Comparison of ENCODE assay signal across 8 cellular contexts in genomic region chr3:67357610-67358458, GRCh38.
DNase-seq lines count a peak whose midpoint lies in the region; ATAC-seq and TF ChIP-seq lines count a peak whose summit lies in the region.

No MANE protein-coding gene starts in this region.

- no peak overlapping the region for H2AK9ac ChIP-seq in IMR-90 (replicated peaks; ENCODE audit: low read depth, low read length, poor library complexity)

- WGBS in IMR-90 (ENCODE audit: extremely low coverage in 2 of 2, insufficient read length in 1 of 2), 2 experiments, result 45% methylated on average over 4 of the region's 5 CpGs; no CpG with 5 or more reads in 1 of the 2 experiments
- 24 to 31% methylated on average over 5 of the region's 5 CpGs for WGBS in lung, 2 donors

- no peaks in the 10 kb centered on the region for H3K36me3 Mint-ChIP-seq in Calu3 (ENCODE audit: insufficient read depth, unreplicated experiment)
- H3K36me3 Mint-ChIP-seq in activated T-helper 1 cell treated with anti-CD3 and anti-CD28 coated beads, Interleukin-12 subunit alpha, Interleukin-12 subunit beta, Interleukin-2, Interleukin-4 antibody, amounts not matched to agents 30 ng/mL and 10 ng/mL and 1 ng/mL, durations not matched to agents 14 hours and 24 hours and 36 hours (ENCODE audit: low read depth), result no peaks in the 10 kb centered on the region

- TF ChIP-seq CTCF in Calu3 (IDR thresholded peaks at IDR 0.05; ENCODE audit: unreplicated experiment) (peak; percentile 47), IMR-90 (conservative IDR thresholded peaks at IDR 0.05; ENCODE audit: low read depth, low read length) (peak; percentile 39), VCaP (conservative IDR thresholded peaks at IDR 0.05) (peak; percentile 83), lung (IDR thresholded peaks at IDR 0.05; ENCODE audit: control extremely low read depth, extremely low read depth) (peak; percentile 13)

- H3K9me3 Mint-ChIP-seq in Calu3 (ENCODE audit: low read depth, unreplicated experiment), result no peaks in the 10 kb centered on the region
- H3K9me3 Mint-ChIP-seq in activated T-helper 1 cell treated with anti-CD3 and anti-CD28 coated beads, Interleukin-12 subunit alpha, Interleukin-12 subunit beta, Interleukin-2, Interleukin-4 antibody, amounts not matched to agents 30 ng/mL and 10 ng/mL and 1 ng/mL, durations not matched to agents 14 hours and 24 hours and 36 hours, result no peaks in the 10 kb centered on the region

- H2BK5ac ChIP-seq in IMR-90 (ENCODE audit: low read depth, low read length, poor library complexity, severe bottlenecking), result no peak overlapping the region

- in situ Hi-C loops in IMR-90 (cut with MboI; ENCODE audit: low sequenced_read_pairs), result loop anchor here (25.0 kb wide), 3 partner anchors 246 to 1529 kb away; no protein-coding TSS in a partner anchor

- H3K4me1 Mint-ChIP-seq in Calu3 (ENCODE audit: low read depth, unreplicated experiment), result peaks cover 33% of the 10 kb centered on the region
- peaks cover 20% of the 10 kb centered on the region for H3K4me1 Mint-ChIP-seq in activated T-helper 1 cell treated with anti-CD3 and anti-CD28 coated beads, Interleukin-12 subunit alpha, Interleukin-12 subunit beta, Interleukin-2, Interleukin-4 antibody, amounts not matched to agents 30 ng/mL and 10 ng/mL and 1 ng/mL, durations not matched to agents 14 hours and 24 hours and 36 hours (ENCODE audit: low read depth)

- no peaks in the 10 kb centered on the region for H3K79me1 ChIP-seq in IMR-90 (ENCODE audit: low read depth in 1 of 2, low read length in 2 of 2)

- H2BK15ac ChIP-seq in IMR-90 (ENCODE audit: low read depth, low read length), result no peak overlapping the region

- CTCF ChIA-PET in Calu3 (lab: Charles Lee) (interaction anchor here (0.5 to 1.7 kb wide), 2 partner anchors 27 to 244 kb away, joined by 3 to 15 read pairs; no protein-coding TSS in a partner anchor), IMR-90 (lab: Yijun Ruan, JAX) (interaction anchor here (0.5 to 1.2 kb wide), 4 partner anchors 37 to 420 kb away, joined by 3 to 5 read pairs (median 4); no protein-coding TSS in a partner anchor)

- no peak overlapping the region for H2BK20ac ChIP-seq in IMR-90 (ENCODE audit: low read depth, low read length)

- BruUV-seq in Calu3 (replicated peaks; lab: Mats Ljungman, UMichigan) (no TSS peak), IMR-90 (replicated peaks; lab: Mats Ljungman, UMichigan) (no TSS peak)

- no peaks in the 10 kb centered on the region for H3K27me3 Mint-ChIP-seq in Calu3 (ENCODE audit: unreplicated experiment)
- no peaks in the 10 kb centered on the region for H3K27me3 Mint-ChIP-seq in activated T-helper 1 cell treated with anti-CD3 and anti-CD28 coated beads, Interleukin-12 subunit alpha, Interleukin-12 subunit beta, Interleukin-2, Interleukin-4 antibody, amounts not matched to agents 30 ng/mL and 10 ng/mL and 1 ng/mL, durations not matched to agents 14 hours and 24 hours and 36 hours (ENCODE audit: insufficient read depth)

- intact Hi-C loops in Calu3 (cut with micrococcal nuclease; ENCODE audit: unreplicated experiment) (loop anchor here (5.0 kb wide), 1 partner anchor 246 kb away; no protein-coding TSS in a partner anchor), IMR-90 (cut with micrococcal nuclease) (loop anchor here (10.0 kb wide), 1 partner anchor 1617 kb away; no protein-coding TSS in a partner anchor), left ventricle myocardium superior (cut with micrococcal nuclease) (no loop called here)
- intact Hi-C loops in activated T-helper 1 cell treated with anti-CD3 and anti-CD28 coated beads, Interleukin-12 subunit alpha, Interleukin-12 subunit beta, Interleukin-2, Interleukin-4 antibody, amounts not matched to agents 30 ng/mL and 10 ng/mL and 1 ng/mL, durations not matched to agents 14 hours and 24 hours and 36 hours (cut with micrococcal nuclease), result loop anchor here (2.0 to 10.0 kb wide), 2 partner anchors 243 to 697 kb away; no protein-coding TSS in a partner anchor

- H2AFZ ChIP-seq in IMR-90 (replicated peaks; ENCODE audit: low read length, poor library complexity), result no peak overlapping the region

- H3K14ac ChIP-seq in IMR-90 (replicated peaks; ENCODE audit: low read depth, low read length), result no peak overlapping the region

- POLR2A ChIA-PET in IMR-90 (lab: Charles Lee; ENCODE audit: unreplicated experiment), result no interaction called here

- no peak overlapping the region for H3K18ac ChIP-seq in IMR-90 (ENCODE audit: low read depth, low read length)

- no peak overlapping the region for H3K9ac ChIP-seq in IMR-90 (ENCODE audit: low read depth, low read length)

- DNase-seq in Calu3, result peak; percentile 40
- peak; percentile 35 for DNase-seq in IMR-90
- no peak for DNase-seq in lung (ENCODE audit: low spot score)
- no peak for DNase-seq in T-helper 9 cell
- DNase-seq in left ventricle myocardium superior, result no peak
- no peak for DNase-seq in activated T-helper 1 cell treated with anti-CD3 and anti-CD28 coated beads, Interleukin-12 subunit alpha, Interleukin-12 subunit beta, Interleukin-2, Interleukin-4 antibody, amounts not matched to agents 30 ng/mL and 10 ng/mL and 1 ng/mL, durations not matched to agents 14 hours and 24 hours and 36 hours (ENCODE audit: low spot score)

- no peak for TF ChIP-seq POLR2A in IMR-90 (IDR thresholded peaks at IDR 0.05; ENCODE audit: low read depth, low read length)

- TF ChIP-seq RAD21 in IMR-90 (IDR thresholded peaks at IDR 0.05; ENCODE audit: low read length), result peak; percentile 30; the same call in 1 of the 2 replicates

- no peak overlapping the region for H4K5ac ChIP-seq in IMR-90 (ENCODE audit: low read depth, low read length)

- H3K23ac ChIP-seq in IMR-90 (ENCODE audit: low read depth, low read length), result no peak overlapping the region

- H3K4ac ChIP-seq in IMR-90 (ENCODE audit: low read depth, low read length), result no peak overlapping the region

- no peaks in the 10 kb centered on the region for H4K20me1 ChIP-seq in IMR-90 (ENCODE audit: insufficient read depth, low read length)

- H3K27me3 ChIP-seq in IMR-90 (ENCODE audit: control insufficient read depth, insufficient read depth, low read length) (no peaks in the 10 kb centered on the region), lung (ENCODE audit: control insufficient read depth, insufficient read depth) (no peaks in the 10 kb centered on the region)

- H3K56ac ChIP-seq in IMR-90 (ENCODE audit: extremely low read depth, insufficient read depth, low read length), result no peak overlapping the region

- H3K9me3 ChIP-seq in IMR-90 (ENCODE audit: control insufficient read depth, insufficient read depth, low read length) (no peaks in the 10 kb centered on the region), lung (ENCODE audit: control insufficient read depth in 2 of 2, insufficient read depth in 1 of 2, low read length in 1 of 2) (peaks cover 0 to 2% of the 10 kb centered on the region in 2 donors)

- H2AK5ac ChIP-seq in IMR-90 (ENCODE audit: low read depth, low read length), result no peak overlapping the region

- no peak overlapping the region for H2BK120ac ChIP-seq in IMR-90 (ENCODE audit: low read depth, low read length)

- no peak overlapping the region for H4K8ac ChIP-seq in IMR-90 (ENCODE audit: low read depth in 2 of 2, low read length in 2 of 2)

- H3K4me1 ChIP-seq in IMR-90 (ENCODE audit: control insufficient read depth, insufficient read depth, low read length) (no peaks in the 10 kb centered on the region), lung (ENCODE audit: control insufficient read depth in 2 of 2, insufficient read depth in 2 of 2, low read length in 2 of 2) (no peaks in the 10 kb centered on the region)

- H3K9me1 ChIP-seq in IMR-90 (ENCODE audit: insufficient read depth, low read length), result no peaks in the 10 kb centered on the region

- H4K91ac ChIP-seq in IMR-90 (ENCODE audit: insufficient read depth, low read depth, low read length), result no peak overlapping the region

- no peak overlapping the region for H3K4me3 Mint-ChIP-seq in Calu3 (ENCODE audit: low read depth, unreplicated experiment)
- no peak overlapping the region for H3K4me3 Mint-ChIP-seq in activated T-helper 1 cell treated with anti-CD3 and anti-CD28 coated beads, Interleukin-12 subunit alpha, Interleukin-12 subunit beta, Interleukin-2, Interleukin-4 antibody, amounts not matched to agents 30 ng/mL and 10 ng/mL and 1 ng/mL, durations not matched to agents 14 hours and 24 hours and 36 hours

- dilution Hi-C loops in IMR-90 (cut with HindIII; ENCODE audit: low sequenced_read_pairs, unreplicated experiment), result no loop called here

- H3K27ac Mint-ChIP-seq in Calu3 (ENCODE audit: unreplicated experiment), result no peak overlapping the region
- H3K27ac Mint-ChIP-seq in activated T-helper 1 cell treated with anti-CD3 and anti-CD28 coated beads, Interleukin-12 subunit alpha, Interleukin-12 subunit beta, Interleukin-2, Interleukin-4 antibody, amounts not matched to agents 30 ng/mL and 10 ng/mL and 1 ng/mL, durations not matched to agents 14 hours and 24 hours and 36 hours, result no peak overlapping the region

- peak; percentile 72 for ATAC-seq in GM19452 (IDR thresholded peaks at IDR 0.05; ENCODE audit: unreplicated experiment)
- peak; percentile 79 for ATAC-seq in IMR-90 (ENCODE audit: low read depth)
- ATAC-seq in lung (ENCODE audit: insufficient read depth, low FRiP score), result peak; percentile 41
- no peak for ATAC-seq in left ventricle myocardium superior

- no peak overlapping the region for H3K4me2 ChIP-seq in IMR-90 (ENCODE audit: low read depth, low read length)

- no peaks in the 10 kb centered on the region for H3K36me3 ChIP-seq in IMR-90 (ENCODE audit: control insufficient read depth, insufficient read depth, low read length)
- no peaks in the 10 kb centered on the region for H3K36me3 ChIP-seq in lung (ENCODE audit: control insufficient read depth in 2 of 2, insufficient read depth in 2 of 2, low read length in 2 of 2)

- H3K27ac ChIP-seq in IMR-90 (ENCODE audit: insufficient read depth, low read length) (no peak overlapping the region), VCaP (no peak overlapping the region), lung (ENCODE audit: low read depth in 1 of 2, low read length in 1 of 2) (no peak overlapping the region)

- H3K4me3 ChIP-seq in IMR-90 (ENCODE audit: insufficient read depth, low read depth, low read length) (no peak overlapping the region), lung (no peak overlapping the region)

TF ChIP-seq in IMR-90, 13 proteins besides CTCF, POLR2A, EP300 and RAD21 (continues in another document):
- TF ChIP-seq MAFK (IDR thresholded peaks at IDR 0.05; ENCODE audit: low read depth, low read length) (no peak), ELK1 (IDR thresholded peaks at IDR 0.05; ENCODE audit: borderline replicate concordance, low read depth, low read length) (no peak), CHD1 (IDR thresholded peaks at IDR 0.05; ENCODE audit: low read depth, low read length) (no peak), MAZ (IDR thresholded peaks at IDR 0.05; ENCODE audit: borderline replicate concordance, low read depth, low read length) (no peak)

Comparison
In these comparisons a context has a peak if more than half of its experiments do, and no peak if none do; other contexts are left out.
1. DNase-seq: peak in Calu3 (single experiment) and IMR-90 (single experiment); none in lung (single experiment), T-helper 9 cell (single experiment), left ventricle myocardium superior (single experiment) and activated T-helper 1 cell treated with anti-CD3 and anti-CD28 coated beads, Interleukin-12 subunit alpha, Interleukin-12 subunit beta, Interleukin-2, Interleukin-4 antibody, amounts not matched to agents 30 ng/mL and 10 ng/mL and 1 ng/mL, durations not matched to agents 14 hours and 24 hours and 36 hours (single experiment).
2. CTCF ChIP-seq: peak in every context shown above with its lines; median percentile 83 in VCaP; 47 in Calu3; 39 in IMR-90; 13 in lung.